9 cellular contexts compared by ENCODE assay signal in genomic region chr10:17444062-17444714, GRCh38. TPM values are rescaled to one million over a fixed set of nuclear protein-coding genes. Genes with fewer than 3 reads are reported as not detected.
DNase-seq lines count a peak whose midpoint lies in the region; ATAC-seq and TF ChIP-seq lines count a peak whose summit lies in the region.
"Had no signal": no experiment of that assay in that cellular context is flagged by ENCODE, and none has a peak within 500 bp of the region (broad histone marks: within the 10 kb centered on the region; RNA-seq: fewer than 3 reads in every experiment).

No MANE protein-coding gene starts in this region.

- no peak for TF ChIP-seq EP300 in sigmoid colon (IDR thresholded peaks at IDR 0.05)

- H3K27ac ChIP-seq in C4-2B (peak overlapping the region; percentile 43), sigmoid colon (no peak overlapping the region)

- H3K4me3 ChIP-seq in sigmoid colon: no peak overlapping the region

- no peaks in the 10 kb centered on the region for H3K36me3 ChIP-seq in sigmoid colon

- peak; percentile 97 for ATAC-seq in GM18873 (IDR thresholded peaks at IDR 0.05; ENCODE audit: low FRiP score, unreplicated experiment)
- peak; percentile 67 for ATAC-seq in HG02970 (IDR thresholded peaks at IDR 0.05; ENCODE audit: low FRiP score, unreplicated experiment)

- intact Hi-C loops in activated T-helper 1 cell treated with anti-CD3 and anti-CD28 coated beads, Interleukin-12 subunit alpha, Interleukin-12 subunit beta, Interleukin-2, Interleukin-4 antibody, amounts not matched to agents 30 ng/mL and 10 ng/mL and 1 ng/mL, durations not matched to agents 14 hours and 24 hours and 36 hours (cut with micrococcal nuclease): loop anchor here (1.0 to 2.0 kb wide), 3 partner anchors 18 to 213 kb away; no protein-coding TSS in a partner anchor
- intact Hi-C loops in sigmoid colon (cut with DNase I): no loop called here

- H3K9me3 Mint-ChIP-seq in activated T-helper 1 cell treated with anti-CD3 and anti-CD28 coated beads, Interleukin-12 subunit alpha, Interleukin-12 subunit beta, Interleukin-2, Interleukin-4 antibody, amounts not matched to agents 30 ng/mL and 10 ng/mL and 1 ng/mL, durations not matched to agents 14 hours and 24 hours and 36 hours: peaks cover 6% of the 10 kb centered on the region

- H3K27me3 Mint-ChIP-seq in activated T-helper 1 cell treated with anti-CD3 and anti-CD28 coated beads, Interleukin-12 subunit alpha, Interleukin-12 subunit beta, Interleukin-2, Interleukin-4 antibody, amounts not matched to agents 30 ng/mL and 10 ng/mL and 1 ng/mL, durations not matched to agents 14 hours and 24 hours and 36 hours (ENCODE audit: insufficient read depth): peaks cover 8% of the 10 kb centered on the region

- DNase-seq in activated T-helper 1 cell treated with anti-CD3 and anti-CD28 coated beads, Interleukin-12 subunit alpha, Interleukin-12 subunit beta, Interleukin-2, Interleukin-4 antibody, amounts not matched to agents 30 ng/mL and 10 ng/mL and 1 ng/mL, durations not matched to agents 14 hours and 24 hours and 36 hours (ENCODE audit: low spot score): peak; percentile 19
- no peak for DNase-seq in NCI-H1417 treated with DMSO at 0.1 percent for 48 hours (lab: John Stamatoyannopoulos, UW)
- DNase-seq in sigmoid colon: no peak
- no peak for DNase-seq in NCI-H1436 treated with DMSO at 0.1 percent for 48 hours (lab: John Stamatoyannopoulos, UW)
- DNase-seq in putamen (ENCODE audit: low spot score): no peak
- DNase-seq: Calu3 had no signal

- WGBS in sigmoid colon, 2 donors: 22 to 34% methylated on average over 7 of the region's 7 CpGs

- TF ChIP-seq POLR2A in sigmoid colon (IDR thresholded peaks at IDR 0.05): no peak

- H3K4me1 Mint-ChIP-seq in activated T-helper 1 cell treated with anti-CD3 and anti-CD28 coated beads, Interleukin-12 subunit alpha, Interleukin-12 subunit beta, Interleukin-2, Interleukin-4 antibody, amounts not matched to agents 30 ng/mL and 10 ng/mL and 1 ng/mL, durations not matched to agents 14 hours and 24 hours and 36 hours (ENCODE audit: low read depth): peaks cover 21% of the 10 kb centered on the region

- peaks cover 0 to 9% (median 3%) of the 10 kb centered on the region in 4 donors for H3K9me3 ChIP-seq in sigmoid colon

- no peak overlapping the region for H3K27ac Mint-ChIP-seq in activated T-helper 1 cell treated with anti-CD3 and anti-CD28 coated beads, Interleukin-12 subunit alpha, Interleukin-12 subunit beta, Interleukin-2, Interleukin-4 antibody, amounts not matched to agents 30 ng/mL and 10 ng/mL and 1 ng/mL, durations not matched to agents 14 hours and 24 hours and 36 hours

- peak overlapping the region; percentile 50 for H3K4me3 Mint-ChIP-seq in activated T-helper 1 cell treated with anti-CD3 and anti-CD28 coated beads, Interleukin-12 subunit alpha, Interleukin-12 subunit beta, Interleukin-2, Interleukin-4 antibody, amounts not matched to agents 30 ng/mL and 10 ng/mL and 1 ng/mL, durations not matched to agents 14 hours and 24 hours and 36 hours

- H3K27me3 ChIP-seq in sigmoid colon: peaks cover 0 to 11% (median 0%) of the 10 kb centered on the region in 3 donors

- peaks cover 5% of the 10 kb centered on the region for H3K36me3 Mint-ChIP-seq in activated T-helper 1 cell treated with anti-CD3 and anti-CD28 coated beads, Interleukin-12 subunit alpha, Interleukin-12 subunit beta, Interleukin-2, Interleukin-4 antibody, amounts not matched to agents 30 ng/mL and 10 ng/mL and 1 ng/mL, durations not matched to agents 14 hours and 24 hours and 36 hours (ENCODE audit: low read depth)

- TF ChIP-seq CTCF in C4-2B (conservative IDR thresholded peaks at IDR 0.05) (no peak), sigmoid colon (IDR thresholded peaks at IDR 0.05) (no peak)

- no peaks in the 10 kb centered on the region for H3K4me1 ChIP-seq in sigmoid colon

RNA-seq across cellular contexts. Expression of gene ST8SIA6, which starts 10.2 kb away (rescaled TPM):
- total RNA-seq in activated T-helper 1 cell treated with anti-CD3 and anti-CD28 coated beads, Interleukin-12 subunit alpha, Interleukin-12 subunit beta, Interleukin-2, Interleukin-4 antibody, amounts not matched to agents 30 ng/mL and 10 ng/mL and 1 ng/mL, durations not matched to agents 14 hours and 24 hours and 36 hours: not detected in 2 replicates
- total RNA-seq in sigmoid colon: 1 to 10 TPM in 3 of 4 donors, under 1 TPM in 1; 0.66 to 2.6 (median 1.3) TPM
- under 1 TPM in 1 of 3 donors, not detected in 2; 0.50 TPM for polyA plus RNA-seq in sigmoid colon
